In the genomic region with DNA sequence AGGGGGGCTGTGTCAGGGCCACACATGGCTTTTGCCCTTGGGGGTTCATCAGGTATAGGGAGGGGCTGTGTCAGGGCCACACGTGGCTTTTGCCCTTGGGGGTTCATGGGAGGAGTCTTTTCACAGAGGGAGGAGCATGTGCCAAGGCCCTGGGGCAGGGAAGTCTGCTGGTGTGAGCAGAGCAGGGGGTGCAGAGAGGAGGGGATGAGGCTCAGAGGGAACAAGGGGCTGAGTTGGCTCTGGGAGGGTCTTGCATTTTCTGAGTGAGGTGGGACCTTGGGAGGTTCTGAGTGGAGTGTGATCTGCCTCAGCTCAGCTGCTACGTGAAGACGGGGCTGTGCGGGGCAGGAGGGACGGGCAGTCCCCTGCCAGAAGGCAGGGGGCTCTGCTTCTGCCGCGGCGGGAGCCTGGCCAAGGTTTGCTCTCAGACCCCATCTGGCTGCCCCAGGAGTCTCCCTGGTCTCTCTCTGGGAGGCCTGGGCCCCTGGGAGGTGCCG, we compare ENCODE assay signal across 13 cellular contexts. TPM values are rescaled to one million over a fixed set of nuclear protein-coding genes. Genes with fewer than 3 reads are reported as not detected.
DNase-seq lines count a peak whose midpoint lies in the region; ATAC-seq and TF ChIP-seq lines count a peak whose summit lies in the region.
"Had no signal": no experiment of that assay in that cellular context is flagged by ENCODE, and none has a peak within 500 bp of the region (broad histone marks: within the 10 kb centered on the region; RNA-seq: fewer than 3 reads in every experiment).

No MANE protein-coding gene starts in this region.

- peak overlapping the region; percentile 23 for H3K4me3 Mint-ChIP-seq in activated naive CD4-positive, alpha-beta T cell treated with anti-CD3 and anti-CD28 coated beads, Interleukin-2, amount 50 U/mL, for 24 hours
- no peak overlapping the region for H3K4me3 Mint-ChIP-seq in activated naive CD4-positive, alpha-beta T cell treated with anti-CD3 and anti-CD28 coated beads for 36 hours
- no peak overlapping the region for H3K4me3 Mint-ChIP-seq in central memory CD8-positive, alpha-beta T cell
- H3K4me3 Mint-ChIP-seq: type B pancreatic cell had no signal

- peak overlapping the region; percentile 14 for H4K91ac ChIP-seq in mesenchymal stem cell (ENCODE audit: low read length)

- peaks cover 16% of the 10 kb centered on the region for H3K4me1 Mint-ChIP-seq in activated naive CD4-positive, alpha-beta T cell treated with anti-CD3 and anti-CD28 coated beads, Interleukin-2, amount 50 U/mL, for 24 hours
- peaks cover 17% of the 10 kb centered on the region for H3K4me1 Mint-ChIP-seq in activated naive CD4-positive, alpha-beta T cell treated with anti-CD3 and anti-CD28 coated beads for 36 hours (ENCODE audit: low read depth)
- H3K4me1 Mint-ChIP-seq in central memory CD8-positive, alpha-beta T cell = peaks cover 15% of the 10 kb centered on the region

- no peak overlapping the region for H3K14ac ChIP-seq in mesenchymal stem cell (ENCODE audit: low read length in 2 of 2)

- TF ChIP-seq EP300 in suprapubic skin (IDR thresholded peaks at IDR 0.05) = no peak

- peak overlapping the region; percentile 77 for H2BK120ac ChIP-seq in mesenchymal stem cell (ENCODE audit: low read depth, low read length)

- H3K27me3 ChIP-seq in mesenchymal stem cell (ENCODE audit: control insufficient read depth in 1 of 2, insufficient read depth in 1 of 2, low read length in 2 of 2) (peaks cover 21 to 79% of the 10 kb centered on the region in 2 experiments), suprapubic skin (peaks cover 30% of the 10 kb centered on the region)

- no peak overlapping the region for H3K4me2 ChIP-seq in mesenchymal stem cell (ENCODE audit: low read length, poor library complexity, severe bottlenecking)

- H3K9me3 Mint-ChIP-seq in activated naive CD4-positive, alpha-beta T cell treated with anti-CD3 and anti-CD28 coated beads, Interleukin-2, amount 50 U/mL, for 24 hours = no peaks in the 10 kb centered on the region
- H3K9me3 Mint-ChIP-seq in activated naive CD4-positive, alpha-beta T cell treated with anti-CD3 and anti-CD28 coated beads for 36 hours = no peaks in the 10 kb centered on the region
- H3K9me3 Mint-ChIP-seq in central memory CD8-positive, alpha-beta T cell = no peaks in the 10 kb centered on the region
- H3K9me3 Mint-ChIP-seq: type B pancreatic cell had no signal

- H2AK5ac ChIP-seq in mesenchymal stem cell (ENCODE audit: low read length, severe bottlenecking) = peak overlapping the region; percentile 53

- H3K4me1 ChIP-seq in mesenchymal stem cell (ENCODE audit: control insufficient read depth, insufficient read depth, low read depth, low read length) (peaks cover 45% of the 10 kb centered on the region), suprapubic skin (peaks cover 42% of the 10 kb centered on the region)

- CTCF ChIA-PET in activated naive CD4-positive, alpha-beta T cell treated with anti-CD3 and anti-CD28 coated beads for 36 hours (lab: Charles Lee) = no interaction called here

- ATAC-seq in central memory CD8-positive, alpha-beta T cell (replicated peaks; ENCODE audit: extremely low read depth, poor library complexity, severe bottlenecking) = no peak
- ATAC-seq in HG03196 (IDR thresholded peaks at IDR 0.05; ENCODE audit: unreplicated experiment) = no peak
- no peak for ATAC-seq in GM18858 (IDR thresholded peaks at IDR 0.05; ENCODE audit: unreplicated experiment)

- H3K27me3 Mint-ChIP-seq in activated naive CD4-positive, alpha-beta T cell treated with anti-CD3 and anti-CD28 coated beads, Interleukin-2, amount 50 U/mL, for 24 hours = peaks cover 5% of the 10 kb centered on the region
- peaks cover 19% of the 10 kb centered on the region for H3K27me3 Mint-ChIP-seq in activated naive CD4-positive, alpha-beta T cell treated with anti-CD3 and anti-CD28 coated beads for 36 hours (ENCODE audit: low read depth)
- peaks cover 15% of the 10 kb centered on the region for H3K27me3 Mint-ChIP-seq in central memory CD8-positive, alpha-beta T cell

- no peak overlapping the region for H3K23ac ChIP-seq in mesenchymal stem cell (ENCODE audit: low read length in 2 of 2)

- peak overlapping the region; percentile 73 to 74 for H3K4ac ChIP-seq in mesenchymal stem cell (ENCODE audit: low read depth in 1 of 2, low read length in 2 of 2)

- peak overlapping the region; percentile 87 for H4K8ac ChIP-seq in mesenchymal stem cell (ENCODE audit: low read length)

- H2BK5ac ChIP-seq in mesenchymal stem cell (ENCODE audit: low read depth, low read length, poor library complexity, severe bottlenecking) = peak overlapping the region; percentile 10

- H3K18ac ChIP-seq in mesenchymal stem cell (ENCODE audit: low read depth in 1 of 2, low read length in 2 of 2) = peak overlapping the region; percentile 34 to 48

- TF ChIP-seq CTCF in suprapubic skin (IDR thresholded peaks at IDR 0.05) = no peak

- H3K4me3 ChIP-seq in mesenchymal stem cell (ENCODE audit: insufficient read depth in 1 of 2, low read depth in 1 of 2, low read length in 2 of 2) = no peak overlapping the region
- H3K4me3 ChIP-seq in suprapubic skin = no peak overlapping the region

- no peak overlapping the region for H3K27ac ChIP-seq in mesenchymal stem cell (ENCODE audit: low read length, poor library complexity, severe bottlenecking)
- peak overlapping the region; percentile 62 for H3K27ac ChIP-seq in suprapubic skin

- no peak for DNase-seq in activated naive CD4-positive, alpha-beta T cell treated with anti-CD3 and anti-CD28 coated beads for 36 hours
- no peak for DNase-seq in central memory CD8-positive, alpha-beta T cell (ENCODE audit: low spot score in 2 of 2)
- no peak for DNase-seq in mesenchymal stem cell
- no peak for DNase-seq in suprapubic skin (ENCODE audit: low spot score in 2 of 2)
- no peak for DNase-seq in DMS79 (lab: John Stamatoyannopoulos, UW)
- DNase-seq: Caco-2; NCI-H1436 treated with DMSO at 0.1 percent for 48 hours; stimulated activated CD4-positive, alpha-beta T cell treated with anti-CD3 and anti-CD28 coated beads, Interleukin-1b, Interleukin-23, amount 100 ng/mL, for 48 hours had no signal

- H2BK12ac ChIP-seq in mesenchymal stem cell (ENCODE audit: low read length in 2 of 2) = peak overlapping the region; percentile 14 to 38

- 89% methylated on average over 9 of the region's 9 CpGs for WGBS in mesenchymal stem cell
- WGBS in suprapubic skin = 64% methylated on average over 5 of the region's 9 CpGs

- H3K79me1 ChIP-seq in mesenchymal stem cell (replicated peaks; ENCODE audit: low read length, poor library complexity, severe bottlenecking) = no peaks in the 10 kb centered on the region

- no peak overlapping the region for H3K27ac Mint-ChIP-seq in activated naive CD4-positive, alpha-beta T cell treated with anti-CD3 and anti-CD28 coated beads, Interleukin-2, amount 50 U/mL, for 24 hours
- H3K27ac Mint-ChIP-seq in activated naive CD4-positive, alpha-beta T cell treated with anti-CD3 and anti-CD28 coated beads for 36 hours = no peak overlapping the region
- H3K27ac Mint-ChIP-seq in central memory CD8-positive, alpha-beta T cell (ENCODE audit: low read depth) = peak overlapping the region; percentile 67
- H3K27ac Mint-ChIP-seq: type B pancreatic cell had no signal

- no peak overlapping the region for H2AFZ ChIP-seq in mesenchymal stem cell (ENCODE audit: low read depth, low read length)

- H2BK15ac ChIP-seq in mesenchymal stem cell (ENCODE audit: low read depth, poor library complexity, severe bottlenecking) = no peak overlapping the region

- H3K36me3 Mint-ChIP-seq in activated naive CD4-positive, alpha-beta T cell treated with anti-CD3 and anti-CD28 coated beads, Interleukin-2, amount 50 U/mL, for 24 hours = no peaks in the 10 kb centered on the region
- no peaks in the 10 kb centered on the region for H3K36me3 Mint-ChIP-seq in activated naive CD4-positive, alpha-beta T cell treated with anti-CD3 and anti-CD28 coated beads for 36 hours (ENCODE audit: low read depth)
- H3K36me3 Mint-ChIP-seq in central memory CD8-positive, alpha-beta T cell (ENCODE audit: insufficient read depth) = peaks cover 1% of the 10 kb centered on the region
- H3K36me3 Mint-ChIP-seq: type B pancreatic cell had no signal

- intact Hi-C loops in activated naive CD4-positive, alpha-beta T cell treated with anti-CD3 and anti-CD28 coated beads for 36 hours (cut with micrococcal nuclease) = loop anchor here (10.0 kb wide), 1 partner anchor 271 kb away; no protein-coding TSS in a partner anchor

- no peak overlapping the region for H3K9ac ChIP-seq in mesenchymal stem cell (ENCODE audit: low read length)

- no peak for TF ChIP-seq POLR2A in suprapubic skin (IDR thresholded peaks at IDR 0.05)

- H3K36me3 ChIP-seq in mesenchymal stem cell (ENCODE audit: control insufficient read depth in 1 of 2, insufficient read depth in 2 of 2, low read depth in 1 of 2, low read length in 2 of 2) (no peaks in the 10 kb centered on the region), suprapubic skin (no peaks in the 10 kb centered on the region)

- H3K9me3 ChIP-seq in mesenchymal stem cell (ENCODE audit: control insufficient read depth, low read length) (no peaks in the 10 kb centered on the region), suprapubic skin (no peaks in the 10 kb centered on the region)
- H3K9me3 ChIP-seq: Caco-2 had no signal

RNA-seq across cellular contexts. Expression of a gene that starts 6.0 kb away (rescaled TPM):
- total RNA-seq in activated naive CD4-positive, alpha-beta T cell treated with anti-CD3 and anti-CD28 coated beads for 36 hours = not detected
- 0.33 TPM for polyA plus RNA-seq in mesenchymal stem cell (2013, experiment 1 of 2)
- 0.27 TPM for polyA plus RNA-seq in mesenchymal stem cell (2013, experiment 2 of 2)
- total RNA-seq in suprapubic skin = 1 to 10 TPM in 3 of 4 donors, under 1 TPM in 1; 0.79 to 8.7 (median 3.3) TPM
- polyA plus RNA-seq: keratinocyte had no signal

RNA-seq across cellular contexts. Expression of a gene that starts 7.6 kb away (rescaled TPM):
- 10 to 100 TPM; 16.7 to 18.2 TPM for total RNA-seq in activated naive CD4-positive, alpha-beta T cell treated with anti-CD3 and anti-CD28 coated beads for 36 hours
- 57.9 TPM for polyA plus RNA-seq in mesenchymal stem cell (2013, experiment 1 of 2)
- 60.9 TPM for polyA plus RNA-seq in mesenchymal stem cell (2013, experiment 2 of 2)
- 10 to 100 TPM in 3 of 4 donors, 1 to 10 TPM in 1; 8.6 to 27.9 (median 13.2) TPM for total RNA-seq in suprapubic skin

RNA-seq across cellular contexts. Expression of a gene that starts 19.5 kb away (rescaled TPM):
- 1 to 10 TPM; 1.1 to 1.7 TPM for total RNA-seq in activated naive CD4-positive, alpha-beta T cell treated with anti-CD3 and anti-CD28 coated beads for 36 hours
- 0.07 TPM for polyA plus RNA-seq in mesenchymal stem cell (2013, experiment 1 of 2)
- polyA plus RNA-seq in mesenchymal stem cell (2013, experiment 2 of 2) = 0.10 TPM
- 1 to 10 TPM; 1.1 to 5.1 (median 1.8) TPM for total RNA-seq in suprapubic skin

RNA-seq across cellular contexts. Expression of a gene that starts 23.9 kb away (rescaled TPM):
- 10 to 100 TPM; 20.6 to 23.5 TPM for total RNA-seq in activated naive CD4-positive, alpha-beta T cell treated with anti-CD3 and anti-CD28 coated beads for 36 hours
- polyA plus RNA-seq in mesenchymal stem cell (2013, experiment 1 of 2) = 11.6 TPM
- polyA plus RNA-seq in mesenchymal stem cell (2013, experiment 2 of 2) = 13.4 TPM
- total RNA-seq in suprapubic skin = 10 to 100 TPM; 14.8 to 18.4 (median 16.2) TPM

RNA-seq across cellular contexts. Expression of a gene that starts 24.4 kb away (rescaled TPM):
- total RNA-seq in activated naive CD4-positive, alpha-beta T cell treated with anti-CD3 and anti-CD28 coated beads for 36 hours = under 1 TPM; 0.45 to 0.47 TPM
- 0.54 TPM for polyA plus RNA-seq in mesenchymal stem cell (2013, experiment 1 of 2)
- 0.40 TPM for polyA plus RNA-seq in mesenchymal stem cell (2013, experiment 2 of 2)
- under 1 TPM; 0.45 to 0.68 (median 0.52) TPM for total RNA-seq in suprapubic skin
